35 cellular contexts compared by ENCODE assay signal in genomic region chr5:75010838-75011237, GRCh38. TPM values are rescaled to one million over a fixed set of nuclear protein-coding genes. Genes with fewer than 3 reads are reported as not detected.
"Had no signal": no experiment of that assay in that cellular context is flagged by ENCODE, and none has a peak within 500 bp of the region (broad histone marks: within the 10 kb centered on the region; RNA-seq: fewer than 3 reads in every experiment).

No MANE protein-coding gene starts in this region.

- H3K36me3 ChIP-seq: adrenal gland, Peyer's patch had no signal

- H3K4me1 ChIP-seq: adrenal gland, Peyer's patch had no signal

- H3K27me3 Mint-ChIP-seq: activated CD4-positive, alpha-beta memory T cell treated with anti-CD3 and anti-CD28 coated beads for 36 hours; T-cell had no signal

- H3K27ac Mint-ChIP-seq: activated B cell treated with CpG ODN at 0.5 μM for 24 hours; activated CD4-positive, alpha-beta memory T cell treated with anti-CD3 and anti-CD28 coated beads for 36 hours; activated naive CD4-positive, alpha-beta T cell treated with anti-CD3 and anti-CD28 coated beads for 36 hours; activated naive CD4-positive, alpha-beta T cell treated with anti-CD3 and anti-CD28 coated beads, Interleukin-2, amount 50 U/mL, for 72 hours; activated T-helper 1 cell treated with anti-CD3 and anti-CD28 coated beads, Interleukin-12 subunit alpha, Interleukin-12 subunit beta, Interleukin-2, Interleukin-4 antibody, amounts not matched to agents 30 ng/mL and 10 ng/mL and 1 ng/mL, durations not matched to agents 14 hours and 24 hours and 36 hours; brain; T-cell had no signal

- H3K9me3 ChIP-seq: adrenal gland, Peyer's patch had no signal

- H3K4me3 Mint-ChIP-seq: activated B cell treated with CpG ODN at 0.5 μM for 24 hours; activated CD4-positive, alpha-beta memory T cell treated with anti-CD3 and anti-CD28 coated beads for 36 hours; activated naive CD4-positive, alpha-beta T cell treated with anti-CD3 and anti-CD28 coated beads for 36 hours; activated T-cell treated with anti-CD3 and anti-CD28 coated beads, Interleukin-2, amount 50 U/mL, for 4 hours; activated T-helper 1 cell treated with anti-CD3 and anti-CD28 coated beads, Interleukin-12 subunit alpha, Interleukin-12 subunit beta, Interleukin-2, Interleukin-4 antibody, amounts not matched to agents 30 ng/mL and 10 ng/mL and 1 ng/mL, durations not matched to agents 14 hours and 24 hours and 36 hours; brain; T-cell had no signal

- H3K27ac ChIP-seq: adrenal gland, KMS-11, Peyer's patch, RWPE1, VCaP had no signal

- H3K9ac ChIP-seq: KMS-11 had no signal

- FAIRE-seq: bronchial epithelial cell had no signal

- H3K4me3 ChIP-seq: adrenal gland, Peyer's patch had no signal

- H3K36me3 Mint-ChIP-seq: brain had no signal

- ATAC-seq: activated naive CD4-positive, alpha-beta T cell treated with anti-CD3 and anti-CD28 coated beads, Interleukin-2, amount 50 U/mL, for 72 hours; activated T-cell treated with anti-CD3 and anti-CD28 coated beads, Interleukin-2, amount 50 U/mL, for 4 hours; PC-3; Right ventricle myocardium inferior; SK-N-SH treated with all-trans-retinoic acid at 6 μM for 48 hours; T-cell had no signal

- H3K4me2 ChIP-seq: KMS-11 had no signal

- H3K27me3 ChIP-seq: adrenal gland, Peyer's patch had no signal

- DNase-seq: activated B cell treated with CpG ODN at 0.5 μM for 24 hours; activated CD4-positive, alpha-beta memory T cell treated with anti-CD3 and anti-CD28 coated beads for 36 hours; activated CD4-positive, alpha-beta T cell treated with anti-CD3 and anti-CD28 coated beads for 4 hours; activated CD4-positive, alpha-beta T cell treated with anti-CD3 and anti-CD28 coated beads, Interleukin-2, amount 50 U/mL, for 1 hour; activated CD4-positive, CD25-positive, alpha-beta regulatory T cell treated with anti-CD3 and anti-CD28 coated beads, Interleukin-2, amount 50 U/mL, for 72 hours; activated CD8-positive, alpha-beta memory T cell treated with anti-CD3 and anti-CD28 coated beads, Interleukin-2, amount 50 U/mL, for 4 hours; activated gamma-delta T cell treated with Interleukin-2 at 50 U/mL for 16 hours; activated naive CD4-positive, alpha-beta T cell treated with anti-CD3 and anti-CD28 coated beads for 36 hours; activated T-cell treated with anti-CD3 and anti-CD28 coated beads for 4 hours; activated T-cell treated with anti-CD3 and anti-CD28 coated beads, Interleukin-2, amount 50 U/mL, for 4 hours; adrenal gland; caudate nucleus; cerebellar nuclear complex; NCI-H1105; NCI-H1417 treated with DMSO at 0.1 percent for 48 hours; NCI-H187 treated with DMSO at 0.1 percent for 48 hours; NCI-H2081 treated with DMSO at 0.1 percent for 48 hours; NCI-H446 treated with DMSO at 0.1 percent for 48 hours; NCI-H524; NCI-H69; PC-3; Peyer's patch; SIG-M5; T-cell; T-helper 2 cell; T-helper 9 cell had no signal

- H3K4me1 Mint-ChIP-seq: activated B cell treated with CpG ODN at 0.5 μM for 24 hours, brain had no signal

RNA-seq across cellular contexts. Expression of gene GCNT4, which starts 41.5 kb away (rescaled TPM):
- total RNA-seq: activated B cell treated with CpG ODN at 0.5 μM for 24 hours had no signal
